8 cellular contexts compared by ENCODE assay signal in genomic region chrX:104136241-104137019, GRCh38. TPM values are rescaled to one million over a fixed set of nuclear protein-coding genes. Genes with fewer than 3 reads are reported as not detected.
A peak's percentile ranks its signal among the peaks of the same experiment; 100 is the strongest.
DNase-seq lines count a peak whose midpoint lies in the region; ATAC-seq and TF ChIP-seq lines count a peak whose summit lies in the region.

No MANE protein-coding gene starts in this region.

- H3K79me2 ChIP-seq in hepatocyte = peaks cover 6% of the 10 kb centered on the region

- no peak overlapping the region for H3K4me3 Mint-ChIP-seq in T-helper 17 cell

- H3K27me3 ChIP-seq in hepatocyte = no peaks in the 10 kb centered on the region

- WGBS in hepatocyte (ENCODE audit: low lambda C conversion rate, missing lambda C conversion rate) = 41% methylated on average over 10 of the region's 10 CpGs

- H2AFZ ChIP-seq in hepatocyte = peak overlapping the region; percentile 92

- H3K9me2 ChIP-seq in hepatocyte (replicated peaks; ENCODE audit: insufficient read depth) = no peaks in the 10 kb centered on the region

- no peaks in the 10 kb centered on the region for H4K20me1 ChIP-seq in hepatocyte (ENCODE audit: insufficient read depth, poor library complexity, severe bottlenecking)

- H3K4me2 ChIP-seq in hepatocyte = peak overlapping the region; percentile 72

- peak overlapping the region; percentile 72 for H3K27ac ChIP-seq in hepatocyte

- DNase-seq in Right ventricle myocardium inferior (ENCODE audit: missing footprints) = no peak
- DNase-seq in cardiac septum (ENCODE audit: low spot score) = no peak
- DNase-seq in NCI-H1436 (lab: John Stamatoyannopoulos, UW) = peak; percentile 88
- peak in 2 of 3 donors; percentile 17 to 18 for DNase-seq in T-helper 17 cell
- DNase-seq in astrocyte of the spinal cord (ENCODE audit: low read depth, low spot score) = peak; percentile 89
- DNase-seq in hepatocyte (ENCODE audit: low spot score) = peak; percentile 94
- DNase-seq in sciatic nerve (ENCODE audit: low spot score) = peak; percentile 78

- no peak overlapping the region for H3K27ac Mint-ChIP-seq in T-helper 17 cell

- no peaks in the 10 kb centered on the region for H3K36me3 ChIP-seq in hepatocyte (replicated peaks; ENCODE audit: insufficient read depth, low read depth)

- no peaks in the 10 kb centered on the region for H3K27me3 Mint-ChIP-seq in T-helper 17 cell

- intact Hi-C loops in Right ventricle myocardium inferior (cut with DNase I) (loop anchor here (2.0 kb wide), 1 partner anchor 38 kb away; no protein-coding TSS in a partner anchor), cardiac septum (cut with DNase I) (loop anchor here (2.0 kb wide), 1 partner anchor 292 kb away; no protein-coding TSS in a partner anchor), sciatic nerve (cut with DNase I) (no loop called here)

- no peaks in the 10 kb centered on the region for H3K36me3 Mint-ChIP-seq in T-helper 17 cell (ENCODE audit: low read depth)

- peaks cover 21% of the 10 kb centered on the region for H3K4me1 Mint-ChIP-seq in T-helper 17 cell

- ATAC-seq in Right ventricle myocardium inferior (peak; percentile 87), HG02798 (IDR thresholded peaks at IDR 0.05; ENCODE audit: poor library complexity, unreplicated experiment) (peak; percentile 86), T-helper 17 cell (peak; percentile 71), sciatic nerve (peak; percentile 95)

- TF ChIP-seq CTCF in astrocyte of the spinal cord (IDR thresholded peaks at IDR 0.05; ENCODE audit: low read depth, low read length) (peak; percentile 71), hepatocyte (IDR thresholded peaks at IDR 0.05; ENCODE audit: poor library complexity) (peak; percentile 74)

- no peaks in the 10 kb centered on the region for H3K4me1 ChIP-seq in hepatocyte (ENCODE audit: insufficient read depth)

- in situ Hi-C loops in astrocyte of the spinal cord (cut with HindIII; ENCODE audit: low sequenced_read_pairs) = no loop called here

- H3K4me3 ChIP-seq in astrocyte of the spinal cord (ENCODE audit: low read depth, low read length) = peak overlapping the region; percentile 49
- peak overlapping the region; percentile 24 for H3K4me3 ChIP-seq in hepatocyte

- H3K9me3 ChIP-seq in T-helper 17 cell (ENCODE audit: control insufficient read depth, low read length, poor library complexity, severe bottlenecking) = no peaks in the 10 kb centered on the region
- H3K9me3 ChIP-seq in hepatocyte (ENCODE audit: low read depth) = no peaks in the 10 kb centered on the region

RNA-seq across cellular contexts. Expression of gene SLC25A53, which starts 20.4 kb away (rescaled TPM):
- 11.8 TPM for total RNA-seq in Right ventricle myocardium inferior
- total RNA-seq in cardiac septum = 10.9 TPM
- 1 to 10 TPM; 7.9 to 9.6 TPM for total RNA-seq in T-helper 17 cell
- 5.5 and 6.8 TPM in 2 replicates for total RNA-seq in hepatocyte
- polyA plus RNA-seq in hepatocyte = 4.8 and 5.7 TPM in 2 replicates
- total RNA-seq in sciatic nerve = 15.6 TPM

RNA-seq across cellular contexts. Expression of gene ZCCHC18, which starts 24.1 kb away (rescaled TPM):
- 0.22 TPM for total RNA-seq in Right ventricle myocardium inferior
- 3.7 TPM for total RNA-seq in cardiac septum
- total RNA-seq in T-helper 17 cell = 1 to 10 TPM; 4.0 to 4.9 TPM
- 0.56 and 0.57 TPM in 2 replicates for total RNA-seq in hepatocyte
- 1.2 and 5.7 TPM in 2 replicates for polyA plus RNA-seq in hepatocyte
- total RNA-seq in sciatic nerve = 1.5 TPM

RNA-seq across cellular contexts. Expression of gene FAM199X, which starts 29.8 kb away (rescaled TPM):
- total RNA-seq in Right ventricle myocardium inferior (10.7 TPM), cardiac septum (10.9 TPM), T-helper 17 cell (10 to 100 TPM; 14.1 to 15.0 TPM), hepatocyte (23.3 and 29.1 TPM in 2 replicates), sciatic nerve (23.4 TPM)
- polyA plus RNA-seq in hepatocyte = 9.2 and 11.7 TPM in 2 replicates

Comparison
In these comparisons a context has a peak if more than half of its experiments do, and no peak if none do; other contexts are left out.
1. DNase-seq: peak in NCI-H1436 (single experiment), T-helper 17 cell (2 of 3), astrocyte of the spinal cord (single experiment), hepatocyte (single experiment) and sciatic nerve (single experiment); none in Right ventricle myocardium inferior (single experiment) and cardiac septum (single experiment).
2. Peak in every context shown above with its lines, with median percentiles within 50 percentile points of each other: ATAC-seq.